ENCODE assay signal across 9 cellular contexts in genomic region chr1:204464174-204464573, GRCh38. TPM values are rescaled to one million over a fixed set of nuclear protein-coding genes. Genes with fewer than 3 reads are reported as not detected.
DNase-seq lines count a peak whose midpoint lies in the region; ATAC-seq and TF ChIP-seq lines count a peak whose summit lies in the region.
"Had no signal": no experiment of that assay in that cellular context is flagged by ENCODE, and none has a peak within 500 bp of the region (broad histone marks: within the 10 kb centered on the region; RNA-seq: fewer than 3 reads in every experiment).

No MANE protein-coding gene starts in this region.

- no peaks in the 10 kb centered on the region for H3K36me3 ChIP-seq in hepatocyte (replicated peaks; ENCODE audit: insufficient read depth, low read depth)

- no peak overlapping the region for H3K4me3 Mint-ChIP-seq in activated T-cell treated with anti-CD3 and anti-CD28 coated beads, Interleukin-2, amount 50 U/mL, for 24 hours
- H3K4me3 Mint-ChIP-seq in activated CD8-positive, alpha-beta T cell treated with anti-CD3 and anti-CD28 coated beads for 36 hours: no peak overlapping the region

- H4K20me1 ChIP-seq in hepatocyte (ENCODE audit: insufficient read depth, poor library complexity, severe bottlenecking): no peaks in the 10 kb centered on the region

- peaks cover 54% of the 10 kb centered on the region for H3K36me3 Mint-ChIP-seq in activated T-cell treated with anti-CD3 and anti-CD28 coated beads, Interleukin-2, amount 50 U/mL, for 24 hours (ENCODE audit: low read depth)
- H3K36me3 Mint-ChIP-seq in activated CD8-positive, alpha-beta T cell treated with anti-CD3 and anti-CD28 coated beads for 36 hours (ENCODE audit: low read depth): peaks cover 31% of the 10 kb centered on the region

- CTCF ChIA-PET in activated CD8-positive, alpha-beta T cell treated with anti-CD3 and anti-CD28 coated beads for 36 hours (lab: Charles Lee): interaction anchor here (1.8 to 3.3 kb wide), 3 partner anchors 30 to 39 kb away, joined by 7 to 10 read pairs (median 9); partner anchors contain the start of gene PIK3C2B

- peak; percentile 83 for ATAC-seq in activated CD8-positive, alpha-beta T cell treated with anti-CD3 and anti-CD28 coated beads for 36 hours
- ATAC-seq in omental fat pad (ENCODE audit: low FRiP score) (no peak), GM21825 (IDR thresholded peaks at IDR 0.05; ENCODE audit: unreplicated experiment) (no peak)

- H3K4me2 ChIP-seq in hepatocyte: no peak overlapping the region

- H3K27me3 ChIP-seq in hepatocyte: no peaks in the 10 kb centered on the region

- whole genome bisulfite sequencing in hepatocyte (ENCODE audit: low lambda C conversion rate, missing lambda C conversion rate): 92% methylated on average over 2 of the region's 2 CpGs

- peaks cover 63% of the 10 kb centered on the region for H3K4me1 Mint-ChIP-seq in activated T-cell treated with anti-CD3 and anti-CD28 coated beads, Interleukin-2, amount 50 U/mL, for 24 hours (ENCODE audit: low read depth)
- H3K4me1 Mint-ChIP-seq in activated CD8-positive, alpha-beta T cell treated with anti-CD3 and anti-CD28 coated beads for 36 hours (ENCODE audit: low read depth): peaks cover 55% of the 10 kb centered on the region

- H3K4me1 ChIP-seq in hepatocyte (ENCODE audit: insufficient read depth): peaks cover 7% of the 10 kb centered on the region

- H3K4me3 ChIP-seq in hepatocyte: no peak overlapping the region

- H3K27ac Mint-ChIP-seq in activated T-cell treated with anti-CD3 and anti-CD28 coated beads, Interleukin-2, amount 50 U/mL, for 24 hours: peak overlapping the region; percentile 87
- H3K27ac Mint-ChIP-seq in activated CD8-positive, alpha-beta T cell treated with anti-CD3 and anti-CD28 coated beads for 36 hours: no peak overlapping the region

- no peak overlapping the region for H2AFZ ChIP-seq in hepatocyte

- H3K79me2 ChIP-seq in hepatocyte: peaks cover 3% of the 10 kb centered on the region

- intact Hi-C loops in activated CD8-positive, alpha-beta T cell treated with anti-CD3 and anti-CD28 coated beads for 36 hours (cut with micrococcal nuclease): no loop called here

- H3K27ac ChIP-seq in hepatocyte (peak overlapping the region; percentile 54), substantia nigra (ENCODE audit: low read depth, low read length, poor library complexity, severe bottlenecking) (peak overlapping the region; percentile 100)

- TF ChIP-seq CTCF in activated CD8-positive, alpha-beta T cell treated with anti-CD3 and anti-CD28 coated beads for 36 hours (IDR thresholded peaks at IDR 0.05): no peak
- TF ChIP-seq CTCF in hepatocyte (IDR thresholded peaks at IDR 0.05; ENCODE audit: poor library complexity): no peak
- TF ChIP-seq CTCF in omental fat pad (IDR thresholded peaks at IDR 0.05): no peak

- H3K9me3 ChIP-seq in hepatocyte (ENCODE audit: low read depth): no peaks in the 10 kb centered on the region

- no peaks in the 10 kb centered on the region for H3K9me3 Mint-ChIP-seq in activated T-cell treated with anti-CD3 and anti-CD28 coated beads, Interleukin-2, amount 50 U/mL, for 24 hours
- no peaks in the 10 kb centered on the region for H3K9me3 Mint-ChIP-seq in activated CD8-positive, alpha-beta T cell treated with anti-CD3 and anti-CD28 coated beads for 36 hours

- no peaks in the 10 kb centered on the region for H3K9me2 ChIP-seq in hepatocyte (replicated peaks; ENCODE audit: insufficient read depth)

- POLR2A ChIA-PET in activated CD8-positive, alpha-beta T cell treated with anti-CD3 and anti-CD28 coated beads for 36 hours (lab: Charles Lee): interaction anchor here (1.0 to 1.9 kb wide), 4 partner anchors 14 to 30 kb away, joined by 3 to 6 read pairs (median 4); partner anchors contain the start of gene PIK3C2B

- DNase-seq in activated T-cell treated with anti-CD3 and anti-CD28 coated beads, Interleukin-2, amount 50 U/mL, for 24 hours: no peak
- DNase-seq in activated T-cell treated with anti-CD3 and anti-CD28 coated beads for 4 hours (no peak), hepatocyte (ENCODE audit: low spot score) (no peak), substantia nigra (lab: John Stamatoyannopoulos, UW) (no peak), pons (ENCODE audit: low spot score) (no peak), omental fat pad (ENCODE audit: low spot score) (no peak)
- DNase-seq in activated CD8-positive, alpha-beta T cell treated with anti-CD3 and anti-CD28 coated beads for 36 hours: peak; percentile 53
- DNase-seq: NCI-H2029 had no signal

- H3K27me3 Mint-ChIP-seq in activated T-cell treated with anti-CD3 and anti-CD28 coated beads, Interleukin-2, amount 50 U/mL, for 24 hours: no peaks in the 10 kb centered on the region
- no peaks in the 10 kb centered on the region for H3K27me3 Mint-ChIP-seq in activated CD8-positive, alpha-beta T cell treated with anti-CD3 and anti-CD28 coated beads for 36 hours

RNA-seq across cellular contexts. Expression of gene PIK3C2B, which starts 30.4 kb away (rescaled TPM):
- total RNA-seq in activated CD8-positive, alpha-beta T cell treated with anti-CD3 and anti-CD28 coated beads for 36 hours: 10 to 100 TPM; 26.6 to 28.9 TPM
- total RNA-seq in hepatocyte (19.7 and 26.0 TPM in 2 replicates), omental fat pad (10 to 100 TPM; 17.2 to 42.4 (median 31.6) TPM)
- polyA plus RNA-seq in hepatocyte: 15.5 and 18.8 TPM in 2 replicates

RNA-seq across cellular contexts. Expression of gene MDM4, which starts 52.0 kb away (rescaled TPM):
- 10 to 100 TPM; 89.6 to 94.8 TPM for total RNA-seq in activated CD8-positive, alpha-beta T cell treated with anti-CD3 and anti-CD28 coated beads for 36 hours
- total RNA-seq in hepatocyte: 42.3 and 47.8 TPM in 2 replicates
- 15.4 and 22.5 TPM in 2 replicates for polyA plus RNA-seq in hepatocyte
- total RNA-seq in omental fat pad: 10 to 100 TPM; 56.9 to 96.3 (median 71.5) TPM

RNA-seq across cellular contexts. Expression of gene PPP1R15B, which starts 52.6 kb away (rescaled TPM):
- total RNA-seq in activated CD8-positive, alpha-beta T cell treated with anti-CD3 and anti-CD28 coated beads for 36 hours: 10 to 100 TPM; 63.8 to 64.6 TPM
- total RNA-seq in hepatocyte (66.9 and 77.0 TPM in 2 replicates), omental fat pad (100 to 1,000 TPM in 2 of 4 donors, 10 to 100 TPM in 2; 62.3 to 238 (median 124) TPM)
- 31.2 and 34.0 TPM in 2 replicates for polyA plus RNA-seq in hepatocyte
